In the genomic region with DNA sequence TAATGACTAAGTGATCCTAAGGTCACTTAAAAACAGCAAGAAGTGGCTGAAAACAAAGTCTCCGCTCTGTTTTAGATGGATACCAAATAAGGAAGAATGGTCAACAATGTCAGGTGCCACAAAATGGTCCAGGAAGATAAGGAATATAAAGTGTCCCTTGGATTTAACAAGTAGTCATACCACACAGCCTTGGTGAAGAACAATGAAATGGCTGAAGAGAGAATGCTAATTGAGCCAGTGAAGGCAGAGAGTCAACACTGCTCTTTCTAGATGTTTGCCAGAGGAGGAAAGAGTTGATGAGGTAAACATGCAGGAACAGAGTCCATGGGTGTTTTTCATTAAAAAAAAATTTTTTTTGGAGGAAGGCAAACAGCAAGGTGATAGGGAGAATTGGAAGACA, we compare ENCODE assay signal across 1 cellular context.
TF ChIP-seq lines count a peak whose summit lies in the region.

No MANE protein-coding gene starts in this region.

TF ChIP-seq in HepG2, 621 proteins besides CTCF, POLR2A, EP300 and RAD21 (continued from another document and continues in another):
- TF ChIP-seq, protein P1, sequence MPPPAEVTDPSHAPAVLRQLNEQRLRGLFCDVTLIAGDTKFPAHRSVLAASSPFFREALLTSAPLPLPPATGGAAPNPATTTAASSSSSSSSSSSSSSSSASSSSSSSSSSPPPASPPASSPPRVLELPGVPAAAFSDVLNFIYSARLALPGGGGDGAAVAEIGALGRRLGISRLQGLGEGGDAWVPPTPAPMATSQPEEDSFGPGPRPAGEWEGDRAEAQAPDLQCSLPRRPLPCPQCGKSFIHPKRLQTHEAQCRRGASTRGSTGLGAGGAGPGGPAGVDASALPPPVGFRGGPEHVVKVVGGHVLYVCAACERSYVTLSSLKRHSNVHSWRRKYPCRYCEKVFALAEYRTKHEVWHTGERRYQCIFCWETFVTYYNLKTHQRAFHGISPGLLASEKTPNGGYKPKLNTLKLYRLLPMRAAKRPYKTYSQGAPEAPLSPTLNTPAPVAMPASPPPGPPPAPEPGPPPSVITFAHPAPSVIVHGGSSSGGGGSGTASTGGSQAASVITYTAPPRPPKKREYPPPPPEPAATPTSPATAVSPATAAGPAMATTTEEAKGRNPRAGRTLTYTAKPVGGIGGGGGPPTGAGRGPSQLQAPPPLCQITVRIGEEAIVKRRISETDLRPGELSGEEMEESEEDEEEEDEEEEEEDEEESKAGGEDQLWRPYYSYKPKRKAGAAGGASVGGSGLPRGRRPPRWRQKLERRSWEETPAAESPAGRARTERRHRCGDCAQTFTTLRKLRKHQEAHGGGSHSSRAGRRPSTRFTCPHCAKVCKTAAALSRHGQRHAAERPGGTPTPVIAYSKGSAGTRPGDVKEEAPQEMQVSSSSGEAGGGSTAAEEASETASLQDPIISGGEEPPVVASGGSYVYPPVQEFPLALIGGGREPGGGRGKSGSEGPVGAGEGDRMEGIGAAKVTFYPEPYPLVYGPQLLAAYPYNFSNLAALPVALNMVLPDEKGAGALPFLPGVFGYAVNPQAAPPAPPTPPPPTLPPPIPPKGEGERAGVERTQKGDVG (CRISPR knock-in tag; IDR thresholded peaks at IDR 0.05; ENCODE audit: borderline replicate concordance): no peak
- TF ChIP-seq U2AF1 (optimal IDR thresholded peaks at IDR 0.05; ENCODE audit: low read depth, low read length) (no peak), CENPX (CRISPR knock-in tag; IDR thresholded peaks at IDR 0.05) (no peak), FOSL1 (CRISPR knock-in tag; IDR thresholded peaks at IDR 0.05; ENCODE audit: borderline replicate concordance) (no peak), KDM5B (CRISPR knock-in tag; IDR thresholded peaks at IDR 0.05; ENCODE audit: borderline replicate concordance) (no peak), ZFP62 (CRISPR knock-in tag; IDR thresholded peaks at IDR 0.05) (no peak), GATAD1 (CRISPR knock-in tag; IDR thresholded peaks at IDR 0.05) (no peak), CEBPG (CRISPR knock-in tag; IDR thresholded peaks at IDR 0.05) (peak; percentile 3; the same call in 1 of the 2 replicates), ZNF772 (CRISPR knock-in tag; IDR thresholded peaks at IDR 0.05) (no peak), CBFB (CRISPR knock-in tag; IDR thresholded peaks at IDR 0.05) (no peak), ZNF879 (CRISPR knock-in tag; IDR thresholded peaks at IDR 0.05) (no peak), HOXA7 (CRISPR knock-in tag; IDR thresholded peaks at IDR 0.05) (no peak), KLF11 (CRISPR knock-in tag; IDR thresholded peaks at IDR 0.05) (no peak), ERF (CRISPR knock-in tag; IDR thresholded peaks at IDR 0.05) (0 out of 2 replicates have a peak, but pooled peaks have one; percentile 63), ZFP1 (CRISPR knock-in tag; IDR thresholded peaks at IDR 0.05) (no peak), TOE1 (CRISPR knock-in tag; IDR thresholded peaks at IDR 0.05) (no peak), HDAC2 (CRISPR knock-in tag; IDR thresholded peaks at IDR 0.05) (no peak), ZNF563 (CRISPR knock-in tag; IDR thresholded peaks at IDR 0.05) (no peak), SIX4 (CRISPR knock-in tag; IDR thresholded peaks at IDR 0.05) (no peak), FOXP1 (IDR thresholded peaks at IDR 0.05) (no peak), FOXP1 (CRISPR knock-in tag; IDR thresholded peaks at IDR 0.05) (peak; percentile 86), HNRNPK (IDR thresholded peaks at IDR 0.05; ENCODE audit: low read depth, low read length, poor library complexity, severe bottlenecking) (no peak), ZNF558 (CRISPR knock-in tag; IDR thresholded peaks at IDR 0.05; ENCODE audit: borderline replicate concordance) (no peak), MLLT10 (CRISPR knock-in tag; IDR thresholded peaks at IDR 0.05) (no peak), ZNF616 (CRISPR knock-in tag; IDR thresholded peaks at IDR 0.05; ENCODE audit: low read depth) (no peak), ARNT2 (CRISPR knock-in tag; IDR thresholded peaks at IDR 0.05; ENCODE audit: low read depth) (no peak), ZSCAN25 (CRISPR knock-in tag; IDR thresholded peaks at IDR 0.05) (no peak), ZNF251 (CRISPR knock-in tag; IDR thresholded peaks at IDR 0.05) (no peak), MIER2 (CRISPR knock-in tag; IDR thresholded peaks at IDR 0.05) (no peak), FOXK1 (CRISPR knock-in tag; IDR thresholded peaks at IDR 0.05; ENCODE audit: borderline replicate concordance, low read depth) (peak; percentile 45; the same call in 1 of the 2 replicates), TBX3 (IDR thresholded peaks at IDR 0.05; ENCODE audit: borderline replicate concordance) (no peak; the same call in 1 of the 2 replicates), STAG1 (CRISPR knock-in tag; IDR thresholded peaks at IDR 0.05) (no peak), ZNF614 (CRISPR knock-in tag; IDR thresholded peaks at IDR 0.05; ENCODE audit: borderline replicate concordance) (peak; percentile 54; the same call in 1 of the 2 replicates), CREM (IDR thresholded peaks at IDR 0.05) (0 out of 2 replicates have a peak, but pooled peaks have one; percentile 24), CREM (CRISPR knock-in tag; IDR thresholded peaks at IDR 0.05) (no peak), ZSCAN12 (CRISPR knock-in tag; IDR thresholded peaks at IDR 0.05) (no peak), ATF1 (CRISPR knock-in tag; IDR thresholded peaks at IDR 0.05) (peak; percentile 28; the same call in 1 of the 2 replicates), SP5 (CRISPR knock-in tag; IDR thresholded peaks at IDR 0.05; ENCODE audit: borderline replicate concordance, low read depth) (no peak), SOX13 (IDR thresholded peaks at IDR 0.05) (peak; percentile 47; the same call in 1 of the 2 replicates), SOX13 (CRISPR knock-in tag; conservative IDR thresholded peaks at IDR 0.05 in 1 of 2, IDR thresholded peaks at IDR 0.05 in 1 of 2) (peak in 1 of 2 experiments; percentile 89; a peak in 2 of 4 replicates), NFIC (IDR thresholded peaks at IDR 0.05; ENCODE audit: low read length) (peak; percentile 68; the same call in 1 of the 2 replicates), ZSCAN22 (CRISPR knock-in tag; IDR thresholded peaks at IDR 0.05) (no peak), POGZ (CRISPR knock-in tag; IDR thresholded peaks at IDR 0.05) (no peak), RELA (CRISPR knock-in tag; IDR thresholded peaks at IDR 0.05) (no peak), PHF5A (CRISPR knock-in tag; IDR thresholded peaks at IDR 0.05; ENCODE audit: low read depth, unreplicated experiment) (no peak), ZNF143 (CRISPR knock-in tag; IDR thresholded peaks at IDR 0.05) (no peak), ZNF572 (CRISPR knock-in tag; IDR thresholded peaks at IDR 0.05) (no peak), ZNF644 (CRISPR knock-in tag; IDR thresholded peaks at IDR 0.05; ENCODE audit: low read depth) (0 out of 2 replicates have a peak, but pooled peaks have one; percentile 24), ONECUT2 (CRISPR knock-in tag; IDR thresholded peaks at IDR 0.05) (no peak), YEATS4 (CRISPR knock-in tag; IDR thresholded peaks at IDR 0.05; ENCODE audit: borderline replicate concordance) (no peak)
- TF ChIP-seq, protein P2, sequence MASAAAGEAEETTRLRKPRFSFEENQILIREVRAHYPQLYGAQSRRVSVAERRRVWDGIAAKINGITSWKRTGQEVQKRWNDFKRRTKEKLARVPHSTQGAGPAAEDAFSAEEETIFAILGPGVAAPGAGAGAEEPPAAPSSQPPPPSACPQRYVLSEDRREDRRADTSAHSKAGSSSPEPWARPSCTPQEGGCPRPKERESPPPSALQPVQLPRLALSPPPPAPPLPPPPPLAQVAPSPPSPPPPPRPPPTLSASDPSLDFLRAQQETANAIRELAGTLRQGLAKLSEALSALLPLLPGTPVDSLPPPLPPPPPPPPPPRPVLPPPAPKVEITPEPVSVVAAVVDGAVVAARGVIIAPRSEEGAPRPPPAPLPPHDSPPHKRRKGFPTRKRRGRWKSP (CRISPR knock-in tag; IDR thresholded peaks at IDR 0.05): no peak
- TF ChIP-seq, protein P3, sequence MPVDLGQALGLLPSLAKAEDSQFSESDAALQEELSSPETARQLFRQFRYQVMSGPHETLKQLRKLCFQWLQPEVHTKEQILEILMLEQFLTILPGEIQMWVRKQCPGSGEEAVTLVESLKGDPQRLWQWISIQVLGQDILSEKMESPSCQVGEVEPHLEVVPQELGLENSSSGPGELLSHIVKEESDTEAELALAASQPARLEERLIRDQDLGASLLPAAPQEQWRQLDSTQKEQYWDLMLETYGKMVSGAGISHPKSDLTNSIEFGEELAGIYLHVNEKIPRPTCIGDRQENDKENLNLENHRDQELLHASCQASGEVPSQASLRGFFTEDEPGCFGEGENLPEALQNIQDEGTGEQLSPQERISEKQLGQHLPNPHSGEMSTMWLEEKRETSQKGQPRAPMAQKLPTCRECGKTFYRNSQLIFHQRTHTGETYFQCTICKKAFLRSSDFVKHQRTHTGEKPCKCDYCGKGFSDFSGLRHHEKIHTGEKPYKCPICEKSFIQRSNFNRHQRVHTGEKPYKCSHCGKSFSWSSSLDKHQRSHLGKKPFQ (CRISPR knock-in tag; IDR thresholded peaks at IDR 0.05; ENCODE audit: insufficient replicate concordance): no peak
- TF ChIP-seq, protein P4, sequence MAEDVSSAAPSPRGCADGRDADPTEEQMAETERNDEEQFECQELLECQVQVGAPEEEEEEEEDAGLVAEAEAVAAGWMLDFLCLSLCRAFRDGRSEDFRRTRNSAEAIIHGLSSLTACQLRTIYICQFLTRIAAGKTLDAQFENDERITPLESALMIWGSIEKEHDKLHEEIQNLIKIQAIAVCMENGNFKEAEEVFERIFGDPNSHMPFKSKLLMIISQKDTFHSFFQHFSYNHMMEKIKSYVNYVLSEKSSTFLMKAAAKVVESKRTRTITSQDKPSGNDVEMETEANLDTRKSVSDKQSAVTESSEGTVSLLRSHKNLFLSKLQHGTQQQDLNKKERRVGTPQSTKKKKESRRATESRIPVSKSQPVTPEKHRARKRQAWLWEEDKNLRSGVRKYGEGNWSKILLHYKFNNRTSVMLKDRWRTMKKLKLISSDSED (CRISPR knock-in tag; IDR thresholded peaks at IDR 0.05): no peak
- TF ChIP-seq, protein P5, sequence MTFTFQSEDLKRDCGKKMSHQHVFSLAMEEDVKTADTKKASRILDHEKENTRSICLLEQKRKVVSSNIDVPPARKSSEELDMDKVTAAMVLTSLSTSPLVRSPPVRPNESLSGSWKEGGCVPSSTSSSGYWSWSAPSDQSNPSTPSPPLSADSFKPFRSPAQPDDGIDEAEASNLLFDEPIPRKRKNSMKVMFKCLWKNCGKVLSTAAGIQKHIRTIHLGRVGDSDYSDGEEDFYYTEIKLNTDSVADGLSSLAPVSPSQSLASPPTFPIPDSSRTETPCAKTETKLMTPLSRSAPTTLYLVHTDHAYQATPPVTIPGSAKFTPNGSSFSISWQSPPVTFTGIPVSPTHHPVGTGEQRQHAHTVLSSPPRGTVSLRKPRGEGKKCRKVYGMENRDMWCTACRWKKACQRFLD (CRISPR knock-in tag; IDR thresholded peaks at IDR 0.05; ENCODE audit: borderline replicate concordance): no peak
- TF ChIP-seq, protein P6, sequence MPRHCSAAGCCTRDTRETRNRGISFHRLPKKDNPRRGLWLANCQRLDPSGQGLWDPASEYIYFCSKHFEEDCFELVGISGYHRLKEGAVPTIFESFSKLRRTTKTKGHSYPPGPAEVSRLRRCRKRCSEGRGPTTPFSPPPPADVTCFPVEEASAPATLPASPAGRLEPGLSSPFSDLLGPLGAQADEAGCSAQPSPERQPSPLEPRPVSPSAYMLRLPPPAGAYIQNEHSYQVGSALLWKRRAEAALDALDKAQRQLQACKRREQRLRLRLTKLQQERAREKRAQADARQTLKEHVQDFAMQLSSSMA (CRISPR knock-in tag; IDR thresholded peaks at IDR 0.05): no peak
- TF ChIP-seq, protein P7, sequence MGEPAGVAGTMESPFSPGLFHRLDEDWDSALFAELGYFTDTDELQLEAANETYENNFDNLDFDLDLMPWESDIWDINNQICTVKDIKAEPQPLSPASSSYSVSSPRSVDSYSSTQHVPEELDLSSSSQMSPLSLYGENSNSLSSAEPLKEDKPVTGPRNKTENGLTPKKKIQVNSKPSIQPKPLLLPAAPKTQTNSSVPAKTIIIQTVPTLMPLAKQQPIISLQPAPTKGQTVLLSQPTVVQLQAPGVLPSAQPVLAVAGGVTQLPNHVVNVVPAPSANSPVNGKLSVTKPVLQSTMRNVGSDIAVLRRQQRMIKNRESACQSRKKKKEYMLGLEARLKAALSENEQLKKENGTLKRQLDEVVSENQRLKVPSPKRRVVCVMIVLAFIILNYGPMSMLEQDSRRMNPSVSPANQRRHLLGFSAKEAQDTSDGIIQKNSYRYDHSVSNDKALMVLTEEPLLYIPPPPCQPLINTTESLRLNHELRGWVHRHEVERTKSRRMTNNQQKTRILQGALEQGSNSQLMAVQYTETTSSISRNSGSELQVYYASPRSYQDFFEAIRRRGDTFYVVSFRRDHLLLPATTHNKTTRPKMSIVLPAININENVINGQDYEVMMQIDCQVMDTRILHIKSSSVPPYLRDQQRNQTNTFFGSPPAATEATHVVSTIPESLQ (CRISPR knock-in tag; conservative IDR thresholded peaks at IDR 0.05): no peak
- TF ChIP-seq, protein P8, sequence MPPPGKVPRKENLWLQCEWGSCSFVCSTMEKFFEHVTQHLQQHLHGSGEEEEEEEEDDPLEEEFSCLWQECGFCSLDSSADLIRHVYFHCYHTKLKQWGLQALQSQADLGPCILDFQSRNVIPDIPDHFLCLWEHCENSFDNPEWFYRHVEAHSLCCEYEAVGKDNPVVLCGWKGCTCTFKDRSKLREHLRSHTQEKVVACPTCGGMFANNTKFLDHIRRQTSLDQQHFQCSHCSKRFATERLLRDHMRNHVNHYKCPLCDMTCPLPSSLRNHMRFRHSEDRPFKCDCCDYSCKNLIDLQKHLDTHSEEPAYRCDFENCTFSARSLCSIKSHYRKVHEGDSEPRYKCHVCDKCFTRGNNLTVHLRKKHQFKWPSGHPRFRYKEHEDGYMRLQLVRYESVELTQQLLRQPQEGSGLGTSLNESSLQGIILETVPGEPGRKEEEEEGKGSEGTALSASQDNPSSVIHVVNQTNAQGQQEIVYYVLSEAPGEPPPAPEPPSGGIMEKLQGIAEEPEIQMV (CRISPR knock-in tag; IDR thresholded peaks at IDR 0.05; ENCODE audit: low read depth): no peak
- TF ChIP-seq, protein P9, sequence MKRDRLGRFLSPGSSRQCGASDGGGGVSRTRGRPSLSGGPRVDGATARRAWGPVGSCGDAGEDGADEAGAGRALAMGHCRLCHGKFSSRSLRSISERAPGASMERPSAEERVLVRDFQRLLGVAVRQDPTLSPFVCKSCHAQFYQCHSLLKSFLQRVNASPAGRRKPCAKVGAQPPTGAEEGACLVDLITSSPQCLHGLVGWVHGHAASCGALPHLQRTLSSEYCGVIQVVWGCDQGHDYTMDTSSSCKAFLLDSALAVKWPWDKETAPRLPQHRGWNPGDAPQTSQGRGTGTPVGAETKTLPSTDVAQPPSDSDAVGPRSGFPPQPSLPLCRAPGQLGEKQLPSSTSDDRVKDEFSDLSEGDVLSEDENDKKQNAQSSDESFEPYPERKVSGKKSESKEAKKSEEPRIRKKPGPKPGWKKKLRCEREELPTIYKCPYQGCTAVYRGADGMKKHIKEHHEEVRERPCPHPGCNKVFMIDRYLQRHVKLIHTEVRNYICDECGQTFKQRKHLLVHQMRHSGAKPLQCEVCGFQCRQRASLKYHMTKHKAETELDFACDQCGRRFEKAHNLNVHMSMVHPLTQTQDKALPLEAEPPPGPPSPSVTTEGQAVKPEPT (CRISPR knock-in tag; IDR thresholded peaks at IDR 0.05; ENCODE audit: low read depth): no peak
